Comparison of ENCODE assay signal across 1 cellular context in genomic region chr16:4404967-4405696, GRCh38.
TF ChIP-seq lines count a peak whose summit lies in the region.

No MANE protein-coding gene starts in this region.

TF ChIP-seq in K562, 482 proteins besides CTCF, POLR2A, EP300 and RAD21:
- TF ChIP-seq NR3C1 (CRISPR knock-in tag; IDR thresholded peaks at IDR 0.05), result no peak
- no peak for TF ChIP-seq ILK (tag; IDR thresholded peaks at IDR 0.05; ENCODE audit: borderline replicate concordance, low read depth)
- 0 out of 2 replicates have a peak, but pooled peaks have one; percentile 11 for TF ChIP-seq SUPT5H (IDR thresholded peaks at IDR 0.05)
- no peak for TF ChIP-seq GATAD2A (IDR thresholded peaks at IDR 0.05)
- TF ChIP-seq RBM22 (IDR thresholded peaks at IDR 0.05; ENCODE audit: low read depth, low read length, poor library complexity, severe bottlenecking), result peak; percentile 47
- TF ChIP-seq MBD2 (IDR thresholded peaks at IDR 0.05; ENCODE audit: borderline replicate concordance, low read depth), result no peak
- TF ChIP-seq HMG20B (CRISPR knock-in tag; IDR thresholded peaks at IDR 0.05), result no peak
- TF ChIP-seq, protein P1, sequence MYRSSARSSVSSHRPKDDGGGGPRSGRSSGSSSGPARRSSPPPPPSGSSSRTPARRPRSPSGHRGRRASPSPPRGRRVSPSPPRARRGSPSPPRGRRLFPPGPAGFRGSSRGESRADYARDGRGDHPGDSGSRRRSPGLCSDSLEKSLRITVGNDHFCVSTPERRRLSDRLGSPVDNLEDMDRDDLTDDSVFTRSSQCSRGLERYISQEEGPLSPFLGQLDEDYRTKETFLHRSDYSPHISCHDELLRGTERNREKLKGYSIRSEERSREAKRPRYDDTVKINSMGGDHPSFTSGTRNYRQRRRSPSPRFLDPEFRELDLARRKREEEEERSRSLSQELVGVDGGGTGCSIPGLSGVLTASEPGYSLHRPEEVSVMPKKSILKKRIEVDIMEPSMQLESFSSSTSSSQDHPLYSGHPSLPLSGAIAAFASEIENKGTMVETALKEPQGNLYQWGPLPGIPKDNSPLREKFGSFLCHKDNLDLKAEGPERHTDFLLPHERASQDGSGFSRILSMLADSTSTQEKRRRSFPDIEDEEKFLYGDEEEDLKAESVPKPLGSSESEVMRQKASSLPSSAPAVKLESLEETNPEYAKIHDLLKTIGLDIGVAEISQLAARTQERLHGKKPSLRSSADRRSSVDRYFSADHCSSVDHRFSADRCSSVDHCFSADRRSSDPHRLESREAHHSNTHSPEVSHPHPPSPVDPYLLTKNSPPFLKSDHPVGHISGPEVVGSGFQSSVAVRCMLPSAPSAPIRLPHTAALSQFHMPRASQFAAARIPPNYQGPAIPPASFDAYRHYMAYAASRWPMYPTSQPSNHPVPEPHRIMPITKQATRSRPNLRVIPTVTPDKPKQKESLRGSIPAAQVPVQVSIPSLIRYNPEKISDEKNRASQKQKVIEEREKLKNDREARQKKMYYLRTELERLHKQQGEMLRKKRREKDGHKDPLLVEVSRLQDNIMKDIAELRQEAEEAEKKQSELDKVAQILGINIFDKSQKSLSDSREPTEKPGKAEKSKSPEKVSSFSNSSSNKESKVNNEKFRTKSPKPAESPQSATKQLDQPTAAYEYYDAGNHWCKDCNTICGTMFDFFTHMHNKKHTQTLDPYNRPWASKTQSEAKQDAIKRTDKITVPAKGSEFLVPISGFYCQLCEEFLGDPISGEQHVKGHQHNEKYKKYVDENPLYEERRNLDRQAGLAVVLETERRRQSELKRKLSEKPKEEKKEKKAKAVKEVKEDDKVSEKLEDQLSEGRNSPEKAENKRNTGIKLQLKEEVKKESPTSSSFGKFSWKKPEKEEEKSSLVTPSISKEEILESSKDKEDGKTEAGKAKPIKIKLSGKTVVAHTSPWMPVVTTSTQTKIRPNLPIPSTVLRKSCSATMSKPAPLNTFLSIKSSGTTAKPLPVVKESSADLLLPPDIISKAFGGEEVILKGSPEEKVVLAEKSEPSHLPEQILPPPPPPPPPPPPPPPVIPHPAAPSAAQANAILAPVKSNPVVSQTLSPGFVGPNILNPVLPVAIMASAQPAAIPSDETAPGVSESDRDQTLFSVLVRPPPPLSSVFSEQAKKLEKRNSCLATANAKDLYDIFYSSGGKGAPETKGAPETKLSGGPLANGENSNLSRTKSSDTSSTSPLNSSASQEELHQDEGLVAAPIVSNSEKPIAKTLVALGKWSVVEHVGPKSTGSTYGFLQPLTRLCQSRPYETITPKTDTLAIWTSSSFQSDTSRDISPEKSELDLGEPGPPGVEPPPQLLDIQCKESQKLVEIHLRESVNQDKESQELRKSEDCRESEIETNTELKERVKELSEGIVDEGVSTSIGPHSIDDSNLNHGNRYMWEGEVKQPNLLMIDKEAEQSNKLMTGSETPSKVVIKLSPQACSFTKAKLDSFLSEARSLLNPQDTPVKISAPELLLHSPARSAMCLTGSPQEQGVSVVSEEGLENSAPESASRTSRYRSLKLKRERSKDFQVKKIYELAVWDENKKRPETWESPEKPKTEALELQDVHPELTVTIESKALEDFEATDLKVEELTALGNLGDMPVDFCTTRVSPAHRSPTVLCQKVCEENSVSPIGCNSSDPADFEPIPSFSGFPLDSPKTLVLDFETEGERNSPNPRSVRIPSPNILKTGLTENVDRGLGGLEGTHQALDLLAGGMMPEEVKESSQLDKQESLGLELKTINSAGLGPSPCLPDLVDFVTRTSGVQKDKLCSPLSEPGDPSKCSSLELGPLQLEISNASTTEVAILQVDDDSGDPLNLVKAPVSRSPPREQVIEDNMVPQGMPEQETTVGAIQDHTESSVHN (IDR thresholded peaks at IDR 0.05; ENCODE audit: borderline replicate concordance in 1 of 2, low read depth in 1 of 2), result no peak
- TF ChIP-seq SMC3 (conservative IDR thresholded peaks at IDR 0.05; ENCODE audit: insufficient read depth, low read depth, low read length), result no peak
- TF ChIP-seq MCM5 (IDR thresholded peaks at IDR 0.05; ENCODE audit: low read depth), result no peak
- peak; percentile 53; the same call in 1 of the 2 replicates for TF ChIP-seq RBFOX2 (IDR thresholded peaks at IDR 0.05; ENCODE audit: low read depth, low read length)
- no peak for TF ChIP-seq HNRNPL (IDR thresholded peaks at IDR 0.05; ENCODE audit: low read depth, low read length)
- TF ChIP-seq TAF9B (IDR thresholded peaks at IDR 0.05; ENCODE audit: partially characterized antibody), result no peak
- TF ChIP-seq, protein P2, sequence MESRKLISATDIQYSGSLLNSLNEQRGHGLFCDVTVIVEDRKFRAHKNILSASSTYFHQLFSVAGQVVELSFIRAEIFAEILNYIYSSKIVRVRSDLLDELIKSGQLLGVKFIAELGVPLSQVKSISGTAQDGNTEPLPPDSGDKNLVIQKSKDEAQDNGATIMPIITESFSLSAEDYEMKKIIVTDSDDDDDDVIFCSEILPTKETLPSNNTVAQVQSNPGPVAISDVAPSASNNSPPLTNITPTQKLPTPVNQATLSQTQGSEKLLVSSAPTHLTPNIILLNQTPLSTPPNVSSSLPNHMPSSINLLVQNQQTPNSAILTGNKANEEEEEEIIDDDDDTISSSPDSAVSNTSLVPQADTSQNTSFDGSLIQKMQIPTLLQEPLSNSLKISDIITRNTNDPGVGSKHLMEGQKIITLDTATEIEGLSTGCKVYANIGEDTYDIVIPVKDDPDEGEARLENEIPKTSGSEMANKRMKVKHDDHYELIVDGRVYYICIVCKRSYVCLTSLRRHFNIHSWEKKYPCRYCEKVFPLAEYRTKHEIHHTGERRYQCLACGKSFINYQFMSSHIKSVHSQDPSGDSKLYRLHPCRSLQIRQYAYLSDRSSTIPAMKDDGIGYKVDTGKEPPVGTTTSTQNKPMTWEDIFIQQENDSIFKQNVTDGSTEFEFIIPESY (CRISPR knock-in tag; IDR thresholded peaks at IDR 0.05), result peak; percentile 73
- TF ChIP-seq ZNF830 (CRISPR knock-in tag; IDR thresholded peaks at IDR 0.05), result no peak
- no peak for TF ChIP-seq HDGF (IDR thresholded peaks at IDR 0.05)
- TF ChIP-seq ZNF444 (CRISPR knock-in tag; IDR thresholded peaks at IDR 0.05), result no peak
- no peak for TF ChIP-seq RFX7 (CRISPR knock-in tag; IDR thresholded peaks at IDR 0.05)
- TF ChIP-seq POLR2G (IDR thresholded peaks at IDR 0.05; ENCODE audit: low read depth, low read length), result peak; percentile 69
- TF ChIP-seq CREB3L1 (IDR thresholded peaks at IDR 0.05; ENCODE audit: borderline replicate concordance, low read depth), result no peak
